Comparison of ENCODE assay signal across 10 cellular contexts in genomic region chr11:70661763-70662501, GRCh38.
DNase-seq lines count a peak whose midpoint lies in the region; ATAC-seq and TF ChIP-seq lines count a peak whose summit lies in the region.
"Had no signal": no experiment of that assay in that cellular context is flagged by ENCODE, and none has a peak within 500 bp of the region (broad histone marks: within the 10 kb centered on the region; RNA-seq: fewer than 3 reads in every experiment).

No MANE protein-coding gene starts in this region.

- H3K9me2 ChIP-seq in neural cell (ENCODE audit: insufficient read depth, low read length): no peaks in the 10 kb centered on the region

- peak overlapping the region in 1 of 8 donors; percentile 63 for H3K4me3 Mint-ChIP-seq in CD4-positive, alpha-beta memory T cell
- H3K4me3 Mint-ChIP-seq: CD8-positive, alpha-beta T cell had no signal

- peaks cover 25 to 27% of the 10 kb centered on the region in 2 donors for H3K27me3 Mint-ChIP-seq in CD4-positive, alpha-beta memory T cell

- peaks cover 44% of the 10 kb centered on the region for H3K9me3 ChIP-seq in AG04450 (ENCODE audit: control insufficient read depth, insufficient read depth, low read length)
- H3K9me3 ChIP-seq in fibroblast of lung (ENCODE audit: control insufficient read depth, insufficient read depth, low read depth, low read length): no peaks in the 10 kb centered on the region
- no peaks in the 10 kb centered on the region for H3K9me3 ChIP-seq in neural cell (ENCODE audit: low read length)
- no peaks in the 10 kb centered on the region for H3K9me3 ChIP-seq in CD4-positive, alpha-beta memory T cell (ENCODE audit: control insufficient read depth in 1 of 2, low read length in 2 of 2)

- peak overlapping the region; percentile 2; the same call in 1 of the 2 replicates for H3K4me3 ChIP-seq in AG04450 (ENCODE audit: low read depth, low read length)
- H3K4me3 ChIP-seq in fibroblast of lung (replicated peaks in 1 of 4; ENCODE audit: control extremely low read depth in 1 of 4, insufficient read depth in 1 of 4, low read depth in 3 of 4, low read length in 4 of 4): peak overlapping the region in 2 of 4 experiments; percentile 21 to 46
- peak overlapping the region; percentile 97 for H3K4me3 ChIP-seq in neural cell (ENCODE audit: low read length)
- no peak overlapping the region for H3K4me3 ChIP-seq in CD4-positive, alpha-beta memory T cell (ENCODE audit: low read length in 2 of 2)

- CTCF ChIA-PET in AG04450 (lab: Charles Lee) (no interaction called here), GM10248 (lab: Yijun Ruan, JAX) (no interaction called here)
- CTCF ChIA-PET in CD4-positive, alpha-beta memory T cell (lab: Charles Lee; ENCODE audit: partially characterized antibody): no interaction called here

- no peak for TF ChIP-seq CTCF in AG04450 (IDR thresholded peaks at IDR 0.05; ENCODE audit: low read depth, low read length)
- no peak for TF ChIP-seq CTCF in fibroblast of lung (conservative IDR thresholded peaks at IDR 0.05 in 1 of 2, IDR thresholded peaks at IDR 0.05 in 1 of 2; ENCODE audit: low read depth in 1 of 2, low read length in 2 of 2)
- TF ChIP-seq CTCF in neural cell (IDR thresholded peaks at IDR 0.05; ENCODE audit: poor library complexity, severe bottlenecking): peak; percentile 37
- no peak for TF ChIP-seq CTCF in GM10248 (IDR thresholded peaks at IDR 0.05; ENCODE audit: control extremely low read depth, extremely low read depth, low read depth, missing control alignments)

- H3K9ac ChIP-seq in fibroblast of lung (ENCODE audit: insufficient read depth, low read length) (peak overlapping the region; percentile 2), neural cell (ENCODE audit: low read length) (peak overlapping the region; percentile 95)

- peaks cover 0 to 7% (median 0%) of the 10 kb centered on the region in 8 donors for H3K9me3 Mint-ChIP-seq in CD4-positive, alpha-beta memory T cell
- H3K9me3 Mint-ChIP-seq: CD8-positive, alpha-beta T cell had no signal

- H3K79me2 ChIP-seq in fibroblast of lung (ENCODE audit: control insufficient read depth, insufficient read depth, low read length): no peaks in the 10 kb centered on the region
- peaks cover 58% of the 10 kb centered on the region for H3K79me2 ChIP-seq in neural cell (replicated peaks; ENCODE audit: insufficient read depth, low read length)

- H3K4me1 ChIP-seq in fibroblast of lung (ENCODE audit: control insufficient read depth, extremely low read depth, insufficient read depth, low read length): no peaks in the 10 kb centered on the region
- no peaks in the 10 kb centered on the region for H3K4me1 ChIP-seq in CD4-positive, alpha-beta memory T cell (ENCODE audit: insufficient read depth, low read length)

- peak; percentile 50 for TF ChIP-seq RAD21 in neural cell (conservative IDR thresholded peaks at IDR 0.05)

- H2AFZ ChIP-seq in fibroblast of lung (ENCODE audit: low read length) (no peak overlapping the region), neural cell (ENCODE audit: low read depth, low read length) (peak overlapping the region; percentile 73)

- no peak overlapping the region for H3K27ac ChIP-seq in AG04450 (ENCODE audit: low read depth, low read length)
- no peak overlapping the region for H3K27ac ChIP-seq in fibroblast of lung (ENCODE audit: insufficient read depth, low read length)
- H3K27ac ChIP-seq in neural cell (ENCODE audit: low read length): peak overlapping the region; percentile 87
- H3K27ac ChIP-seq in CD4-positive, alpha-beta memory T cell (ENCODE audit: low read depth, low read length): no peak overlapping the region

- TF ChIP-seq EP300 in neural cell (conservative IDR thresholded peaks at IDR 0.05; ENCODE audit: poor library complexity, severe bottlenecking): peak; percentile 34

- no peaks in the 10 kb centered on the region for H4K20me1 ChIP-seq in fibroblast of lung (ENCODE audit: control insufficient read depth, extremely low read depth, insufficient read depth, low read length)
- no peaks in the 10 kb centered on the region for H4K20me1 ChIP-seq in neural cell (ENCODE audit: insufficient read depth)

- H3K36me3 ChIP-seq in fibroblast of lung (ENCODE audit: control insufficient read depth, insufficient read depth, low read length): no peaks in the 10 kb centered on the region
- no peaks in the 10 kb centered on the region for H3K36me3 ChIP-seq in neural cell (ENCODE audit: insufficient read depth, low read length)
- no peaks in the 10 kb centered on the region for H3K36me3 ChIP-seq in CD4-positive, alpha-beta memory T cell (ENCODE audit: insufficient read depth, low read length)

- POLR2A ChIA-PET in AG04450 (lab: Yijun Ruan, JAX) (no interaction called here), GM10248 (lab: Yijun Ruan, JAX) (no interaction called here)
- POLR2A ChIA-PET in CD4-positive, alpha-beta memory T cell (lab: Charles Lee; ENCODE audit: partially characterized antibody): no interaction called here

- no peaks in the 10 kb centered on the region for H3K36me3 Mint-ChIP-seq in CD4-positive, alpha-beta memory T cell
- H3K36me3 Mint-ChIP-seq: CD8-positive, alpha-beta T cell had no signal

- DNase-seq in AG04450 (ENCODE audit: low read depth, low spot score) (no peak), NCI-H2227 treated with DMSO at 0.1 percent for 48 hours (lab: John Stamatoyannopoulos, UW) (peak; percentile 78), fibroblast of lung (ENCODE audit: low read depth in 2 of 2) (peak in 1 of 2 donors; percentile 46), GM10248 (ENCODE audit: extremely low spot score) (no peak), COLO668 (lab: John Stamatoyannopoulos, UW; ENCODE audit: unreplicated experiment) (no peak)
- no peak for DNase-seq in CD4-positive, alpha-beta memory T cell
- DNase-seq: cerebellar nuclear complex had no signal

- no peak for ATAC-seq in HG03097 (IDR thresholded peaks at IDR 0.05; ENCODE audit: low FRiP score, unreplicated experiment)
- ATAC-seq: CD8-positive, alpha-beta T cell had no signal

- H3F3A ChIP-seq in neural cell (ENCODE audit: insufficient read depth, low read length, poor library complexity, severe bottlenecking): no peaks in the 10 kb centered on the region

- peak overlapping the region; percentile 40 for H3K4me2 ChIP-seq in fibroblast of lung (ENCODE audit: extremely low read depth, insufficient read depth, low read length)
- peak overlapping the region; percentile 98 for H3K4me2 ChIP-seq in neural cell (ENCODE audit: low read length)

- intact Hi-C loops in CD4-positive, alpha-beta memory T cell (cut with micrococcal nuclease): no loop called here

- peaks cover 8% of the 10 kb centered on the region for H3K27me3 ChIP-seq in AG04450 (ENCODE audit: control insufficient read depth, insufficient read depth, low read length)
- H3K27me3 ChIP-seq in fibroblast of lung (ENCODE audit: control insufficient read depth, insufficient read depth, low read length): peaks cover 2% of the 10 kb centered on the region
- H3K27me3 ChIP-seq in neural cell (ENCODE audit: insufficient read depth, low read depth, low read length): no peaks in the 10 kb centered on the region
- peaks cover 4% of the 10 kb centered on the region for H3K27me3 ChIP-seq in CD4-positive, alpha-beta memory T cell (ENCODE audit: insufficient read depth, low read length)

- H3K4me1 Mint-ChIP-seq in CD4-positive, alpha-beta memory T cell: peaks cover 0 to 10% (median 3%) of the 10 kb centered on the region in 4 donors

- peak overlapping the region in 1 of 7 donors; percentile 20 for H3K27ac Mint-ChIP-seq in CD4-positive, alpha-beta memory T cell
- H3K27ac Mint-ChIP-seq: CD8-positive, alpha-beta T cell had no signal

TF ChIP-seq in neural cell, 6 proteins besides CTCF, POLR2A, EP300 and RAD21:
- TF ChIP-seq SMC3 (conservative IDR thresholded peaks at IDR 0.05; ENCODE audit: poor library complexity) (peak; percentile 53), POLR2AphosphoS5 (IDR thresholded peaks at IDR 0.05) (peak; percentile 81), REST (IDR thresholded peaks at IDR 0.05; ENCODE audit: borderline replicate concordance) (peak; percentile 87), TAF1 (IDR thresholded peaks at IDR 0.05; ENCODE audit: low read depth) (peak; percentile 73), EZH2 (IDR thresholded peaks at IDR 0.05; ENCODE audit: borderline replicate concordance, insufficient read depth, low read length, poor library complexity, severe bottlenecking) (no peak), MXI1 (conservative IDR thresholded peaks at IDR 0.05; ENCODE audit: poor library complexity, severe bottlenecking) (peak; percentile 74)

Comparison
In these comparisons a context has a peak if more than half of its experiments do, and no peak if none do; other contexts are left out.
1. H3K4me3 ChIP-seq: peak in AG04450 (single experiment) and neural cell (single experiment); none in CD4-positive, alpha-beta memory T cell (0 of 2).